Comparison of ENCODE assay signal across 1 cellular context in the genomic region with DNA sequence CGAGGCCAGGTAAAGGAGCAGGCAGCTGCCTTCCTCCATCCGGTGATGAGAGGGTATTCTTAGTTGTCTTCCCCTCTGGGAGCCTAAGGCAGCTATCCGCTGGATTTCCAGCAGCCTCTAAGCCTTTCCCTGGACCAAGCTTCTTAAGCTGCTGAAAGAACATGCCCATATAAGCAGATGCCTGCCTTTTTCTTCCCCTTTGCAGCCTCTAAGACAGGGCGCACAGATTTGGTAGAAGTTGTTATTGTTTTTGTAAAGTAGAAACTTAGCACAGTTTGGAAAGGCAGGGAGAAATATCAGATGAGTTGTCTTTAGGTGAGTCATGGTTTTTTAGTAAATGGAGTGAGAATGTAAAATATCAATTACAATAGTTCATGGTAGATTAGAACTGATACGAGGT.
TF ChIP-seq lines count a peak whose summit lies in the region.

No MANE protein-coding gene starts in this region.

TF ChIP-seq in GM23338, 12 proteins besides CTCF, POLR2A, EP300 and RAD21 (continued from another document):
- TF ChIP-seq ZNF462 (CRISPR knock-in tag; IDR thresholded peaks at IDR 0.05): no peak
- TF ChIP-seq CREB1 (CRISPR knock-in tag; IDR thresholded peaks at IDR 0.05; ENCODE audit: low read depth): no peak
TF ChIP-seq in GM23338: peak in this region for 0.
